In the genomic region with DNA sequence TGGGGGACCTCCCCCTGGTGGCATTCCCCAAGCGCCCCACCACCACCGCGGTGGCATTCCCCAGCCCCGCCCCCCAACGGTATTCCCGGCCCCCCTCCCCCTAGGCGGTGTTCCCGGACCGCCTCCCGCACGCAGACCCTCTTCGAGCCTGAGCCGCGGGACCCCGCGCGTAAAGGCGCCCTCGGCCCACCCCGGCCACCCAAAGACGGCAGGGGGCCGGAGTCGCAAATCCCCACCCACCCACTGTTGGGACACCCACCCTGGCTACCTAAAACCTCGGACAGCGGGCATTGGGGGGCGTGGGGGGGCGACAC, we compare ENCODE assay signal across 8 cellular contexts. TPM values are rescaled to one million over a fixed set of nuclear protein-coding genes. Genes with fewer than 3 reads are reported as not detected.
A peak's percentile ranks its signal among the peaks of the same experiment; 100 is the strongest.
DNase-seq lines count a peak whose midpoint lies in the region; ATAC-seq, FAIRE-seq and TF ChIP-seq lines count a peak whose summit lies in the region.

No MANE protein-coding gene starts in this region.

- no peaks in the 10 kb centered on the region for H3K9me3 Mint-ChIP-seq in activated CD4-positive, alpha-beta T cell treated with anti-CD3 and anti-CD28 coated beads, Interleukin-2, amount 10 ng/mL, durations not matched to agents 7 days and 5 days
- peaks cover 0 to 2% (median 0%) of the 10 kb centered on the region in 5 experiments for H3K9me3 Mint-ChIP-seq in brain

- H4K20me1 ChIP-seq in HepG2 (ENCODE audit: insufficient read depth, low read length): no peaks in the 10 kb centered on the region

- intact Hi-C loops in HepG2 (cut with micrococcal nuclease; ENCODE audit: unreplicated experiment): no loop called here

- peak overlapping the region; percentile 57; the same call in 1 of the 2 replicates for H3K9ac ChIP-seq in HepG2 (ENCODE audit: insufficient read depth, low read depth, low read length)

- no peak for TF ChIP-seq EP300 in HepG2 (IDR thresholded peaks at IDR 0.05; ENCODE audit: low read depth in 2 of 2, low read length in 2 of 2)
- no peak for TF ChIP-seq EP300 in HepG2 (CRISPR knock-in tag; IDR thresholded peaks at IDR 0.05; ENCODE audit: borderline replicate concordance)
- no peak for TF ChIP-seq EP300 in tibial nerve (IDR thresholded peaks at IDR 0.05)

- H2AFZ ChIP-seq in HepG2 (ENCODE audit: low read length): no peak overlapping the region

- TF ChIP-seq POLR2A in HepG2 (IDR thresholded peaks at IDR 0.05; ENCODE audit: insufficient read depth in 1 of 2, low read depth in 2 of 2, low read length in 2 of 2): no peak
- TF ChIP-seq POLR2A in tibial nerve (IDR thresholded peaks at IDR 0.05): no peak

- TF ChIP-seq RAD21 in HepG2 (CRISPR knock-in tag; IDR thresholded peaks at IDR 0.05): no peak

- WGBS in HepG2 (ENCODE audit: low lambda C conversion rate): 0% methylated on average over 4 of the region's 27 CpGs
- WGBS in tibial nerve, 2 donors: 0% methylated on average over 2 to 7 of the region's 27 CpGs

- no peak for FAIRE-seq in HepG2 (lab: Jason Lieb, UNC)

- peak overlapping the region; percentile 46 to 73 (median 56) for H3K4me3 ChIP-seq in HepG2 (replicated peaks in 1 of 3; ENCODE audit: insufficient read depth in 1 of 3, low read depth in 2 of 3, low read length in 3 of 3)
- H3K4me3 ChIP-seq in tibial nerve: peak overlapping the region; percentile 15 to 55 (median 32)

- peak overlapping the region; percentile 93 for H3K4me2 ChIP-seq in HepG2 (ENCODE audit: low read depth, low read length)

- H3K9me3 ChIP-seq in HepG2 (ENCODE audit: low read length) (no peaks in the 10 kb centered on the region), tibial nerve (no peaks in the 10 kb centered on the region)

- H3K27me3 Mint-ChIP-seq in activated CD4-positive, alpha-beta T cell treated with anti-CD3 and anti-CD28 coated beads, Interleukin-2, amount 10 ng/mL, durations not matched to agents 7 days and 5 days: peaks cover 35% of the 10 kb centered on the region
- peaks cover 21% of the 10 kb centered on the region for H3K27me3 Mint-ChIP-seq in brain

- peaks cover 16% of the 10 kb centered on the region for H3K4me1 Mint-ChIP-seq in activated CD4-positive, alpha-beta T cell treated with anti-CD3 and anti-CD28 coated beads, Interleukin-2, amount 10 ng/mL, durations not matched to agents 7 days and 5 days
- peaks cover 15% of the 10 kb centered on the region for H3K4me1 Mint-ChIP-seq in brain

- DNase-seq in activated CD4-positive, alpha-beta T cell treated with anti-CD3 and anti-CD28 coated beads, Interleukin-2, amount 10 ng/mL, durations not matched to agents 7 days and 5 days: no peak
- DNase-seq in activated CD4-positive, alpha-beta T cell treated with anti-CD3 and anti-CD28 coated beads for 1 hour: no peak
- DNase-seq in HepG2 (ENCODE audit: low spot score) (no peak), tibial nerve (ENCODE audit: low spot score in 2 of 2) (no peak), G401 (ENCODE audit: low spot score) (no peak), HT-29 (ENCODE audit: low spot score) (no peak)

- no peaks in the 10 kb centered on the region for H3K79me2 ChIP-seq in HepG2 (ENCODE audit: insufficient read depth, low read length)

- in situ Hi-C loops in HepG2 (cut with HindIII; ENCODE audit: extremely low pct_ligation_motif_present, low pct_unique_long_range_greater_than_20kb): loop anchor here (5.0 kb wide), 1 partner anchor 67 kb away; no protein-coding TSS in a partner anchor
- in situ Hi-C loops in G401 (cut with HindIII; ENCODE audit: low sequenced_read_pairs): no loop called here

- H3K27me3 ChIP-seq in HepG2 (ENCODE audit: control insufficient read depth in 1 of 2, insufficient read depth in 2 of 2, low read length in 2 of 2) (peaks cover 0 to 16% of the 10 kb centered on the region in 2 experiments; a peak in 3 of 5 replicates), tibial nerve (peaks cover 0 to 69% of the 10 kb centered on the region in 2 donors)

- CTCF ChIA-PET in activated CD4-positive, alpha-beta T cell treated with anti-CD3 and anti-CD28 coated beads, Interleukin-2, amount 10 ng/mL, durations not matched to agents 7 days and 5 days (lab: Charles Lee): interaction anchor here (0.6 kb wide), 1 partner anchor 891 kb away, joined by 3 read pairs; no protein-coding TSS in a partner anchor
- CTCF ChIA-PET in HepG2 (lab: Yijun Ruan, JAX; ENCODE audit: low intra/inter-chr PET ratio, low total read pairs): interaction anchor here (0.9 to 1.4 kb wide), 2 partner anchors 66 to 288 kb away, joined by 3 to 15 read pairs; no protein-coding TSS in a partner anchor

- no peak overlapping the region for H3K27ac ChIP-seq in HepG2 (ENCODE audit: extremely low read length, insufficient read depth, low read length)
- no peak overlapping the region for H3K27ac ChIP-seq in tibial nerve

- ATAC-seq in HepG2: no peak
- no peak for ATAC-seq in GM19035 (IDR thresholded peaks at IDR 0.05; ENCODE audit: unreplicated experiment)

- TF ChIP-seq CTCF in brain (conservative IDR thresholded peaks at IDR 0.05): no peak
- TF ChIP-seq CTCF in HepG2 (CRISPR knock-in tag; IDR thresholded peaks at IDR 0.05): no peak
- TF ChIP-seq CTCF in tibial nerve (IDR thresholded peaks at IDR 0.05): no peak

- POLR2A ChIA-PET in activated CD4-positive, alpha-beta T cell treated with anti-CD3 and anti-CD28 coated beads, Interleukin-2, amount 10 ng/mL, durations not matched to agents 7 days and 5 days (lab: Charles Lee): no interaction called here
- POLR2A ChIA-PET in HepG2 (lab: Yijun Ruan, JAX): no interaction called here

- H3K27ac Mint-ChIP-seq in activated CD4-positive, alpha-beta T cell treated with anti-CD3 and anti-CD28 coated beads, Interleukin-2, amount 10 ng/mL, durations not matched to agents 7 days and 5 days: no peak overlapping the region
- no peak overlapping the region for H3K27ac Mint-ChIP-seq in brain

- peak overlapping the region; percentile 60 for H3K4me3 Mint-ChIP-seq in activated CD4-positive, alpha-beta T cell treated with anti-CD3 and anti-CD28 coated beads, Interleukin-2, amount 10 ng/mL, durations not matched to agents 7 days and 5 days
- peak overlapping the region; percentile 79 to 86 (median 81) for H3K4me3 Mint-ChIP-seq in brain

- no peaks in the 10 kb centered on the region for H3K36me3 Mint-ChIP-seq in activated CD4-positive, alpha-beta T cell treated with anti-CD3 and anti-CD28 coated beads, Interleukin-2, amount 10 ng/mL, durations not matched to agents 7 days and 5 days (ENCODE audit: low read depth)
- H3K36me3 Mint-ChIP-seq in brain: peaks cover 12% of the 10 kb centered on the region

- H3K36me3 ChIP-seq in HepG2 (replicated peaks in 1 of 2; ENCODE audit: control insufficient read depth in 1 of 2, insufficient read depth in 2 of 2, low read length in 2 of 2) (no peaks in the 10 kb centered on the region), tibial nerve (no peaks in the 10 kb centered on the region)

- BruUV-seq in HepG2 (replicated peaks; lab: Mats Ljungman, UMichigan): no TSS peak

- H3K4me1 ChIP-seq in HepG2 (ENCODE audit: insufficient read depth, low read length): peaks cover 4% of the 10 kb centered on the region; the same call in 1 of the 2 replicates
- H3K4me1 ChIP-seq in tibial nerve: peaks cover 0 to 27% (median 10%) of the 10 kb centered on the region in 4 donors

TF ChIP-seq in HepG2, 621 proteins besides CTCF, POLR2A, EP300 and RAD21 (continues in another document):
- TF ChIP-seq ELF1 (CRISPR knock-in tag; IDR thresholded peaks at IDR 0.05): no peak

RNA-seq across cellular contexts. Expression of gene OLFM2, which starts 22.4 kb away (rescaled TPM):
- 10 to 100 TPM; 11.3 to 12.5 TPM for total RNA-seq in activated CD4-positive, alpha-beta T cell treated with anti-CD3 and anti-CD28 coated beads, Interleukin-2, amount 10 ng/mL, durations not matched to agents 7 days and 5 days
- 75.0 TPM for polyA plus RNA-seq in brain (ENCODE audit: insufficient read depth, low read depth, low replicate concordance)
- 0.11 and 0.20 TPM in 2 replicates for total RNA-seq in HepG2 (2016; rRNA removed; fragmentation: Illumina TruSeq; extraction: Trizol)
- total RNA-seq in HepG2 (2016; cell fraction: cytosol; rRNA removed; fragmentation: Illumina TruSeq; extraction: Trizol; ENCODE audit: low read depth): 0.53 TPM in 1 of 2 replicates, not detected in the other
- total RNA-seq in HepG2 (2016; cell fraction: insoluble cytoplasmic fraction; rRNA removed; fragmentation: Illumina TruSeq; extraction: Trizol): 0.06 and 0.24 TPM in 2 replicates
- total RNA-seq in HepG2 (2016; cell fraction: membrane; rRNA removed; fragmentation: Illumina TruSeq; extraction: Trizol): 0.31 and 0.37 TPM in 2 replicates
- total RNA-seq in HepG2 (2016; cell fraction: nucleus; rRNA removed; fragmentation: Illumina TruSeq; extraction: Trizol): not detected in 2 replicates
- 0.51 and 0.63 TPM in 2 replicates for polyA plus RNA-seq in HepG2 (2011; rRNA removed)
- 0.24 and 0.54 TPM in 2 replicates for polyA plus RNA-seq in HepG2 (2011; cell fraction: cytosol; rRNA removed)
- polyA plus RNA-seq in HepG2 (2011; cell fraction: nucleus; rRNA removed): 0.12 TPM in 1 of 2 replicates, not detected in the other
- 0.16 and 0.19 TPM in 2 replicates for polyA plus RNA-seq in HepG2 (2012)
- 0.21 and 0.27 TPM in 2 replicates for polyA plus RNA-seq in HepG2 (2016; cell fraction: cytosol; fragmentation: Illumina TruSeq; extraction: Trizol; ENCODE audit: low read depth)
- polyA plus RNA-seq in HepG2 (2016; cell fraction: insoluble cytoplasmic fraction; fragmentation: Illumina TruSeq; extraction: Trizol; ENCODE audit: low read depth): 0.17 TPM in 1 of 2 replicates, not detected in the other
- 0.53 and 0.72 TPM in 2 replicates for polyA plus RNA-seq in HepG2 (2016; cell fraction: membrane; fragmentation: Illumina TruSeq; extraction: Trizol; ENCODE audit: low read depth)
- polyA plus RNA-seq in HepG2 (2016; cell fraction: nucleus; fragmentation: Illumina TruSeq; extraction: Trizol; ENCODE audit: insufficient read depth, low read depth): not detected in 2 replicates
- polyA minus RNA-seq in HepG2 (2011; rRNA and poly(A)+ RNA removed; ENCODE audit: low replicate concordance): 0.88 TPM in 1 of 2 replicates, not detected in the other
- 0.30 TPM in 1 of 2 replicates, not detected in the other for polyA minus RNA-seq in HepG2 (2011; cell fraction: cytosol; rRNA and poly(A)+ RNA removed)
- not detected in 2 replicates for polyA minus RNA-seq in HepG2 (2011; cell fraction: nucleus; rRNA and poly(A)+ RNA removed)
- 10 to 100 TPM in 1 of 4 donors, 1 to 10 TPM in 3; 4.8 to 12.6 (median 8.8) TPM for total RNA-seq in tibial nerve
- 5.8 and 11.5 TPM in 2 replicates for total RNA-seq in G401 (2014; rRNA removed; shearing (Covaris generic))
- not detected in 2 replicates for total RNA-seq in HT-29 (2014; rRNA removed; shearing (Covaris generic))
